In the genomic region with DNA sequence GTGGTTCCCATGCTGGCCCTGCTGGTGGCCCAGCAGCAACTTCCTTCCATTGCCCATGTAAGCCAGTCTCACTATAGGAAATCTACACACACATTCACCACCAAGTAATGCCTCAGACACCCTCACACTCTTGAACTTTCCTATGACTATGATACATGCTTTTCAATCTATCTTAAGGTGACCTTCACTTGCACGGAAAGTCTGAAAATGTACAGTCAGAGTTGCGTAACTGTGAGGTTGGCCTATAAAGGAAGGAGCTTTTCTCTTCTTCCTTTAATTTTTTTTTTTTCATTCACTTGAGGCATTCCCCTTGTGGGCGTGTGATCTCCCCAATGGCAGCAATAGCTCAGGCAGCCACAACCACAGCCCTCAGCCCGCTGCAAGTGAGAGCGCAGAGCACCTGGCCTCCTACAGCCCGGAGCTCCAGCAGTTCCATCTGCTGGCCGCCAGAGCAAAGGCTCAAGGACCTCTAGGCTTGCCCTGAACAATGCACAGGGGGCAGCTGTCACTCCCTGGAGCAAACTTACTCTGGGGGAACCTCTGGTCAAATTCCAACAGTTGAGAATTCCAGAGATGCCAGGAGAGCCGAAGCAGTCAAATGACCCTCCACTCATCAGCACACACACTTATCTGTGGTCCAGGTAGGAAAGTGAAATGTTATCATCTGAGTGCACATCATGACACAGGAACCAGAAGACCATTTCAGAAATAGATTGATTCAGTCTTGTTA, we compare ENCODE assay signal across 1 cellular context.
TF ChIP-seq lines count a peak whose summit lies in the region.

No MANE protein-coding gene starts in this region.

TF ChIP-seq in WTC11, 78 proteins besides CTCF, POLR2A, EP300 and RAD21 (continued from another document):
- TF ChIP-seq, protein P1, sequence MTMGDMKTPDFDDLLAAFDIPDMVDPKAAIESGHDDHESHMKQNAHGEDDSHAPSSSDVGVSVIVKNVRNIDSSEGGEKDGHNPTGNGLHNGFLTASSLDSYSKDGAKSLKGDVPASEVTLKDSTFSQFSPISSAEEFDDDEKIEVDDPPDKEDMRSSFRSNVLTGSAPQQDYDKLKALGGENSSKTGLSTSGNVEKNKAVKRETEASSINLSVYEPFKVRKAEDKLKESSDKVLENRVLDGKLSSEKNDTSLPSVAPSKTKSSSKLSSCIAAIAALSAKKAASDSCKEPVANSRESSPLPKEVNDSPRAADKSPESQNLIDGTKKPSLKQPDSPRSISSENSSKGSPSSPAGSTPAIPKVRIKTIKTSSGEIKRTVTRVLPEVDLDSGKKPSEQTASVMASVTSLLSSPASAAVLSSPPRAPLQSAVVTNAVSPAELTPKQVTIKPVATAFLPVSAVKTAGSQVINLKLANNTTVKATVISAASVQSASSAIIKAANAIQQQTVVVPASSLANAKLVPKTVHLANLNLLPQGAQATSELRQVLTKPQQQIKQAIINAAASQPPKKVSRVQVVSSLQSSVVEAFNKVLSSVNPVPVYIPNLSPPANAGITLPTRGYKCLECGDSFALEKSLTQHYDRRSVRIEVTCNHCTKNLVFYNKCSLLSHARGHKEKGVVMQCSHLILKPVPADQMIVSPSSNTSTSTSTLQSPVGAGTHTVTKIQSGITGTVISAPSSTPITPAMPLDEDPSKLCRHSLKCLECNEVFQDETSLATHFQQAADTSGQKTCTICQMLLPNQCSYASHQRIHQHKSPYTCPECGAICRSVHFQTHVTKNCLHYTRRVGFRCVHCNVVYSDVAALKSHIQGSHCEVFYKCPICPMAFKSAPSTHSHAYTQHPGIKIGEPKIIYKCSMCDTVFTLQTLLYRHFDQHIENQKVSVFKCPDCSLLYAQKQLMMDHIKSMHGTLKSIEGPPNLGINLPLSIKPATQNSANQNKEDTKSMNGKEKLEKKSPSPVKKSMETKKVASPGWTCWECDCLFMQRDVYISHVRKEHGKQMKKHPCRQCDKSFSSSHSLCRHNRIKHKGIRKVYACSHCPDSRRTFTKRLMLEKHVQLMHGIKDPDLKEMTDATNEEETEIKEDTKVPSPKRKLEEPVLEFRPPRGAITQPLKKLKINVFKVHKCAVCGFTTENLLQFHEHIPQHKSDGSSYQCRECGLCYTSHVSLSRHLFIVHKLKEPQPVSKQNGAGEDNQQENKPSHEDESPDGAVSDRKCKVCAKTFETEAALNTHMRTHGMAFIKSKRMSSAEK (CRISPR knock-in tag; IDR thresholded peaks at IDR 0.05; ENCODE audit: borderline replicate concordance), result no peak
- TF ChIP-seq, protein P2, sequence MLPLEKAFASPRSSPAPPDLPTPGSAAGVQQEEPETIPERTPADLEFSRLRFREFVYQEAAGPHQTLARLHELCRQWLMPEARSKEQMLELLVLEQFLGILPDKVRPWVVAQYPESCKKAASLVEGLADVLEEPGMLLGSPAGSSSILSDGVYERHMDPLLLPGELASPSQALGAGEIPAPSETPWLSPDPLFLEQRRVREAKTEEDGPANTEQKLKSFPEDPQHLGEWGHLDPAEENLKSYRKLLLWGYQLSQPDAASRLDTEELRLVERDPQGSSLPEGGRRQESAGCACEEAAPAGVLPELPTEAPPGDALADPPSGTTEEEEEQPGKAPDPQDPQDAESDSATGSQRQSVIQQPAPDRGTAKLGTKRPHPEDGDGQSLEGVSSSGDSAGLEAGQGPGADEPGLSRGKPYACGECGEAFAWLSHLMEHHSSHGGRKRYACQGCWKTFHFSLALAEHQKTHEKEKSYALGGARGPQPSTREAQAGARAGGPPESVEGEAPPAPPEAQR (CRISPR knock-in tag; IDR thresholded peaks at IDR 0.05), result no peak
